Comparison of ENCODE assay signal across 29 cellular contexts in the genomic region with DNA sequence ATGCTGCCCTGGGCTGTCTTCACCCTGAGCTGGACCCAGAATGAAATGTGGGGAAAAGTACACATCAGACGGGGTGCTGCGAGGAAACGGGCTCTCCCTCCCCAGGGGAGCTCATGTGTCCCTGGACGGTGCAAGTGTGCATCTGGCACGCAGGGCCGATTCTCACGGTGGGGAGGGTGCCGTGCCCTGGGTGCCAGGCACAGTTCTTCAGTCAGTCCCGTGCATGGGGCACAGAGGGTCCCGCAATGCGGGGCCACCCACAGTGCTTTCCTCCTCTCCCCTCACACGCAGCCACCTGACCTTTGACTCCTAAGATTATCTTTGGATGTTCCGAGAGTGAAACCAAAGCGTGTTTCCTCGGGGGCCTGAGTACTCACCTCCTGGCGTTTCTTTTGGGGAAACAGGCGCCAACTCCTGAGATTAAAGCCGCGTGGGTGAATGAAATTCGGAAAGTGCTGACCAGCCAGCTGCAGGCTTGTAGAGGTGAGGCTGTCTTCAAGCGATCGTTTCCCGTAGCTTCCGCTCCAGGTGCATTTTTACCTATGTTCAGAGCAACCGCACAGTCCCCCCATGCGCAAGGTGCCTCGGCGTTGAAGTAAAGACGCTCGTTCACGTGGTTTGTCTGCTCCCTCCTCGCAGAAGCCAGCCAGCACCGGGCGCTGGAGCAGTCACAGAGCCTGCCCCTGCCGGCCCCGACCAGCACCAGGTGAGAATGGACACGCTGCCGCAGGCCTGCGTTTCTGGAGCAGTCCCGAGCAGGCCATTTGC. TPM values are rescaled to one million over a fixed set of nuclear protein-coding genes. Genes with fewer than 3 reads are reported as not detected.
"Had no signal": no experiment of that assay in that cellular context is flagged by ENCODE, and none has a peak within 500 bp of the region (broad histone marks: within the 10 kb centered on the region; RNA-seq: fewer than 3 reads in every experiment).

No MANE protein-coding gene starts in this region.

- H3K36me3 ChIP-seq: neutrophil had no signal

- H3K4me3 ChIP-seq: ascending aorta, cardiac muscle cell, smooth muscle cell, suprapubic skin, tibial artery had no signal

- H3K9me3 ChIP-seq: ascending aorta, neutrophil, suprapubic skin, tibial artery had no signal

- H3K4me1 ChIP-seq: ascending aorta, tibial artery had no signal

- H3K9me3 Mint-ChIP-seq: brain; effector memory CD8-positive, alpha-beta T cell; natural killer cell treated with Interleukin-12 subunit alpha and Interleukin-12 subunit beta and Interleukin-15 and Interleukin-18, amount 100 ng/mL, for 72 hours had no signal

- H3K27me3 Mint-ChIP-seq: activated naive CD8-positive, alpha-beta T cell; brain; effector memory CD8-positive, alpha-beta T cell; natural killer cell treated with Interleukin-12 subunit alpha and Interleukin-12 subunit beta and Interleukin-15 and Interleukin-18, amount 100 ng/mL, for 72 hours; progenitor cell of endocrine pancreas had no signal

- FAIRE-seq: endothelial cell of umbilical vein, islet of Langerhans had no signal

- H3K27me3 ChIP-seq: ascending aorta, neutrophil, suprapubic skin, tibial artery had no signal

- DNase-seq: activated CD4-positive, alpha-beta T cell treated with anti-CD3 and anti-CD28 coated beads for 4 hours; activated CD4-positive, alpha-beta T cell treated with anti-CD3 and anti-CD28 coated beads, Interleukin-2, amount 50 U/mL, for 4 hours; activated CD4-positive, CD25-positive, alpha-beta regulatory T cell; activated effector memory CD4-positive, alpha-beta T cell treated with Interleukin-2 at 50 U/mL for 16 hours; activated naive CD4-positive, alpha-beta T cell treated with Interleukin-2 at 50 U/mL for 16 hours; activated T-cell treated with anti-CD3 and anti-CD28 coated beads for 4 hours; cortex of kidney; effector memory CD8-positive, alpha-beta T cell; foreskin fibroblast; mesenchymal stem cell; stimulated activated CD4-positive, alpha-beta T cell treated with anti-CD3 and anti-CD28 coated beads, Interleukin-15, amount 100 ng/mL, for 24 hours; stimulated activated CD4-positive, alpha-beta T cell treated with anti-CD3 and anti-CD28 coated beads, Interleukin-2, amount 100 ng/mL, for 24 hours; stimulated activated naive CD4-positive, alpha-beta T cell; tibial artery had no signal

- H3K27ac ChIP-seq: ascending aorta, cardiac muscle cell, neutrophil, suprapubic skin, tibial artery had no signal

- ATAC-seq: effector memory CD8-positive, alpha-beta T cell; natural killer cell treated with Interleukin-12 subunit alpha and Interleukin-12 subunit beta and Interleukin-15 and Interleukin-18, amount 100 ng/mL, for 72 hours had no signal

- H3K4me3 Mint-ChIP-seq: activated naive CD8-positive, alpha-beta T cell; brain; effector memory CD8-positive, alpha-beta T cell; natural killer cell treated with Interleukin-12 subunit alpha and Interleukin-12 subunit beta and Interleukin-15 and Interleukin-18, amount 100 ng/mL, for 72 hours had no signal

- H3K27ac Mint-ChIP-seq: activated naive CD8-positive, alpha-beta T cell; brain; effector memory CD8-positive, alpha-beta T cell; natural killer cell treated with Interleukin-12 subunit alpha and Interleukin-12 subunit beta and Interleukin-15 and Interleukin-18, amount 100 ng/mL, for 72 hours; progenitor cell of endocrine pancreas had no signal

- H3K36me3 Mint-ChIP-seq: activated naive CD8-positive, alpha-beta T cell; natural killer cell treated with Interleukin-12 subunit alpha and Interleukin-12 subunit beta and Interleukin-15 and Interleukin-18, amount 100 ng/mL, for 72 hours had no signal

RNA-seq across cellular contexts. Expression of a gene that starts 17.5 kb away (rescaled TPM):
- total RNA-seq: endothelial cell of umbilical vein; natural killer cell treated with Interleukin-12 subunit alpha and Interleukin-12 subunit beta and Interleukin-15 and Interleukin-18, amount 100 ng/mL, for 72 hours; osteocyte; suprapubic skin; T-helper 1 cell treated with Interleukin-12 subunit alpha and Interleukin-12 subunit beta and Interleukin-4 antibody, amounts not matched to agents 30 ng/mL and 1 ng/mL, for 36 hours; ureter had no signal
- polyA plus RNA-seq: cardiac muscle cell, endothelial cell of umbilical vein had no signal

RNA-seq across cellular contexts. Expression of a gene that starts 34.5 kb away (rescaled TPM):
- total RNA-seq: endothelial cell of umbilical vein; mononuclear cell; natural killer cell treated with Interleukin-12 subunit alpha and Interleukin-12 subunit beta and Interleukin-15 and Interleukin-18, amount 100 ng/mL, for 72 hours; T-helper 1 cell treated with Interleukin-12 subunit alpha and Interleukin-12 subunit beta and Interleukin-4 antibody, amounts not matched to agents 30 ng/mL and 1 ng/mL, for 36 hours had no signal
